ENCODE assay signal across 1 cellular context in the genomic region with DNA sequence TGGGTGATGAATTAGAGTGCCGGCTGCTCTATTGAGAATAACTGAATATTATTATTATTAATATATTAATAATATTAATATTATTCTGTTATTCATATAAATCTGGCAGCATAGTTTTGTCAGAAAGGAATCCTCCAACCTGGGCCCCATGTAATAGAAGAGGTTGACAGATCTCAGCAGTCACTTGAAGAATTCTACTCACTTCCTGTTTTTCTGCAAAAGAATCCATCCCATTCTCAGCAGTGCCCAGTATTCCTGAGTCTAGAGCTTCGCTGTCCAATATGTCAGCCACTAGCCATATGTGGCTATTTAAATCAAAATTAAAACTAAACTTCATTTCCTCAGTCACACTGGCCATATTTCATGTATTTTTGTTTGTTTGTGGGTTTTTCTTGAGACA.
TF ChIP-seq lines count a peak whose summit lies in the region.

No MANE protein-coding gene starts in this region.

TF ChIP-seq in SK-N-SH treated with all-trans-retinoic acid at 6 μM for 48 hours, 23 proteins besides CTCF, POLR2A, EP300 and RAD21 (continued from another document):
- TF ChIP-seq, protein P1, sequence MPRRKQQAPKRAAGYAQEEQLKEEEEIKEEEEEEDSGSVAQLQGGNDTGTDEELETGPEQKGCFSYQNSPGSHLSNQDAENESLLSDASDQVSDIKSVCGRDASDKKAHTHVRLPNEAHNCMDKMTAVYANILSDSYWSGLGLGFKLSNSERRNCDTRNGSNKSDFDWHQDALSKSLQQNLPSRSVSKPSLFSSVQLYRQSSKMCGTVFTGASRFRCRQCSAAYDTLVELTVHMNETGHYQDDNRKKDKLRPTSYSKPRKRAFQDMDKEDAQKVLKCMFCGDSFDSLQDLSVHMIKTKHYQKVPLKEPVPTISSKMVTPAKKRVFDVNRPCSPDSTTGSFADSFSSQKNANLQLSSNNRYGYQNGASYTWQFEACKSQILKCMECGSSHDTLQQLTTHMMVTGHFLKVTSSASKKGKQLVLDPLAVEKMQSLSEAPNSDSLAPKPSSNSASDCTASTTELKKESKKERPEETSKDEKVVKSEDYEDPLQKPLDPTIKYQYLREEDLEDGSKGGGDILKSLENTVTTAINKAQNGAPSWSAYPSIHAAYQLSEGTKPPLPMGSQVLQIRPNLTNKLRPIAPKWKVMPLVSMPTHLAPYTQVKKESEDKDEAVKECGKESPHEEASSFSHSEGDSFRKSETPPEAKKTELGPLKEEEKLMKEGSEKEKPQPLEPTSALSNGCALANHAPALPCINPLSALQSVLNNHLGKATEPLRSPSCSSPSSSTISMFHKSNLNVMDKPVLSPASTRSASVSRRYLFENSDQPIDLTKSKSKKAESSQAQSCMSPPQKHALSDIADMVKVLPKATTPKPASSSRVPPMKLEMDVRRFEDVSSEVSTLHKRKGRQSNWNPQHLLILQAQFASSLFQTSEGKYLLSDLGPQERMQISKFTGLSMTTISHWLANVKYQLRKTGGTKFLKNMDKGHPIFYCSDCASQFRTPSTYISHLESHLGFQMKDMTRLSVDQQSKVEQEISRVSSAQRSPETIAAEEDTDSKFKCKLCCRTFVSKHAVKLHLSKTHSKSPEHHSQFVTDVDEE (CRISPR knock-in tag; IDR thresholded peaks at IDR 0.05), result no peak
- no peak for TF ChIP-seq SNAI2 (CRISPR knock-in tag; IDR thresholded peaks at IDR 0.05)
- TF ChIP-seq PPARA (CRISPR knock-in tag; IDR thresholded peaks at IDR 0.05; ENCODE audit: borderline replicate concordance), result no peak
- no peak for TF ChIP-seq ESRRG (CRISPR knock-in tag; IDR thresholded peaks at IDR 0.05)
- no peak for TF ChIP-seq BACH2 (CRISPR knock-in tag; IDR thresholded peaks at IDR 0.05; ENCODE audit: borderline replicate concordance)
